ENCODE assay signal across 31 cellular contexts in genomic region chr6:23568292-23568691, GRCh38.
"Had no signal": no experiment of that assay in that cellular context is flagged by ENCODE, and none has a peak within 500 bp of the region (broad histone marks: within the 10 kb centered on the region; RNA-seq: fewer than 3 reads in every experiment).

No MANE protein-coding gene starts in this region.

- H3K4me3 Mint-ChIP-seq: immature natural killer cell; naive B cell; natural killer cell; nephron progenitor cell; neural progenitor cell; stimulated activated naive B cell treated with anti-CD40 and anti-IgM and Interleukin-4, amounts not matched to agents 10 μg/mL and 1 μg/mL and 100 μg/mL, for 72 hours had no signal

- H3K36me3 ChIP-seq: left lung, lower lobe of right lung, neural progenitor cell, neutrophil, right atrium auricular region, stomach, thyroid gland, transverse colon, upper lobe of left lung, vagina had no signal

- H3K27ac ChIP-seq: left lung, lower lobe of right lung, neural progenitor cell, neutrophil, parathyroid adenoma, right atrium auricular region, skin epidermis, stomach, testis, thyroid gland, transverse colon, upper lobe of left lung, vagina had no signal

- FAIRE-seq: islet of Langerhans, kidney had no signal

- H3K4me1 ChIP-seq: left lung, lower lobe of right lung, neural progenitor cell, parathyroid adenoma, right atrium auricular region, stomach, testis, thyroid gland, transverse colon, upper lobe of left lung, vagina had no signal

- H3K79me2 ChIP-seq: parathyroid adenoma had no signal

- H3K36me3 Mint-ChIP-seq: immature natural killer cell; naive B cell; natural killer cell; neural progenitor cell; stimulated activated naive B cell treated with anti-CD40 and anti-IgM and Interleukin-4, amounts not matched to agents 10 μg/mL and 1 μg/mL and 100 μg/mL, for 72 hours had no signal

- H3K27me3 Mint-ChIP-seq: naive B cell; stimulated activated naive B cell treated with anti-CD40 and anti-IgM and Interleukin-4, amounts not matched to agents 10 μg/mL and 1 μg/mL and 100 μg/mL, for 72 hours had no signal

- H3K9ac ChIP-seq: neural progenitor cell, parathyroid adenoma had no signal

- H3K27me3 ChIP-seq: left lung, neural progenitor cell, neutrophil, right atrium auricular region, stomach, testis, thyroid gland, transverse colon, upper lobe of left lung, vagina had no signal

- H2AFZ ChIP-seq: neural progenitor cell, parathyroid adenoma had no signal

- H3K4me1 Mint-ChIP-seq: immature natural killer cell; naive B cell; natural killer cell; nephron progenitor cell; neural progenitor cell; stimulated activated naive B cell treated with anti-CD40 and anti-IgM and Interleukin-4, amounts not matched to agents 10 μg/mL and 1 μg/mL and 100 μg/mL, for 72 hours had no signal

- H3K4me3 ChIP-seq: left lung, lower lobe of right lung, neural progenitor cell, right atrium auricular region, skin epidermis, stomach, testis, thyroid gland, transverse colon, upper lobe of left lung, vagina had no signal

- DNase-seq: hypothalamus; immature natural killer cell; kidney; left colon; left lung; lower lobe of right lung; mammary epithelial cell; mesenchymal stem cell; naive B cell; natural killer cell; nephron progenitor cell; occipital lobe; stimulated activated CD4-positive, alpha-beta T cell treated with anti-CD3 and anti-CD28 coated beads, Interleukin-12 subunit alpha, Interleukin-12 subunit beta, amount 100 ng/mL, for 4 hours; stimulated activated CD4-positive, alpha-beta T cell treated with anti-CD3 and anti-CD28 coated beads, Interleukin-15, amount 100 ng/mL, for 24 hours; stimulated activated CD4-positive, alpha-beta T cell treated with anti-CD3 and anti-CD28 coated beads, Interleukin-2, amount 100 ng/mL, for 24 hours; stimulated activated CD4-positive, alpha-beta T cell treated with anti-CD3 and anti-CD28 coated beads, Interleukin-4, amount 100 ng/mL, for 1 hour; stimulated activated naive B cell treated with anti-CD40 and anti-IgM and Interleukin-4, amounts not matched to agents 10 μg/mL and 1 μg/mL and 100 μg/mL, for 72 hours; stimulated activated naive CD8-positive, alpha-beta T cell treated with anti-CD3 and anti-CD28 coated beads, Interleukin-15, Interleukin-2, amounts not matched to agents 100 U/mL and 50 U/mL, for 24 hours; stomach; testis; thyroid gland; transverse colon; upper lobe of left lung had no signal

- H3K4me2 ChIP-seq: neural progenitor cell had no signal

- ATAC-seq: left colon; left lung; lower lobe of right lung; natural killer cell; sciatic nerve; stimulated activated naive B cell treated with anti-CD40 and anti-IgM and Interleukin-4, amounts not matched to agents 10 μg/mL and 1 μg/mL and 100 μg/mL, for 72 hours; stimulated activated naive CD8-positive, alpha-beta T cell treated with anti-CD3 and anti-CD28 coated beads, Interleukin-15, Interleukin-2, amounts not matched to agents 100 U/mL and 50 U/mL, for 24 hours had no signal

- H3K27ac Mint-ChIP-seq: immature natural killer cell; naive B cell; natural killer cell; nephron progenitor cell; neural progenitor cell; stimulated activated naive B cell treated with anti-CD40 and anti-IgM and Interleukin-4, amounts not matched to agents 10 μg/mL and 1 μg/mL and 100 μg/mL, for 72 hours had no signal

- H3K9me3 ChIP-seq: lower lobe of right lung, neutrophil, testis, thyroid gland, transverse colon, upper lobe of left lung, vagina had no signal
